In the genomic region with DNA sequence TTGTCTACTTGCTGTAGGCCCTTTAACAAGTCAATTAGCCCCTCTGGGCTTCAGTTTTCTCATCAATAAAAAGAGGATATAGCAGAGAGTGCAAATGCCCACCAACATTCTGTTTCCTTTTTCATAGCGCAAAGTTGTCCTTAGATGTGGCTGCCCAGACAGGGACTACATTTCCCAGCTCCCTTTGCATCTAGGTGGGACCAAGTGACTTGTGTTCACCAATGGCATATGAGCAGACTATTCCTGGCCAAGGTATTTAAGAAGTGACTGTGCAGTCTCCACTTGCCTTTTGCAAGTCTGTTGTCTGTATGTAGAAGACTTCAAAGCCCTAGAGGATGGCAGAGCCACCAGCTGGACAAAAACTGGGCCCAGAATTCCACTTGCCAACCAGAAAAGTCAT, we compare ENCODE assay signal across 10 cellular contexts. TPM values are rescaled to one million over a fixed set of nuclear protein-coding genes. Genes with fewer than 3 reads are reported as not detected.
A peak's percentile ranks its signal among the peaks of the same experiment; 100 is the strongest.
DNase-seq lines count a peak whose midpoint lies in the region; ATAC-seq and TF ChIP-seq lines count a peak whose summit lies in the region.
"Had no signal": no experiment of that assay in that cellular context is flagged by ENCODE, and none has a peak within 500 bp of the region (broad histone marks: within the 10 kb centered on the region; RNA-seq: fewer than 3 reads in every experiment).

No MANE protein-coding gene starts in this region.

- peaks cover 2% of the 10 kb centered on the region for H3K4me1 Mint-ChIP-seq in activated B cell treated with CpG ODN at 0.5 μM for 24 hours

- WGBS in right lobe of liver (ENCODE audit: insufficient coverage, low coverage, low lambda C conversion rate, missing lambda C conversion rate), result 57% methylated on average over 1 of the region's 1 CpG

- TF ChIP-seq CTCF in GM12864 (IDR thresholded peaks at IDR 0.05; ENCODE audit: low read depth, low read length, missing control alignments) (no peak), activated B cell treated with CpG ODN at 0.5 μM for 24 hours (IDR thresholded peaks at IDR 0.05) (no peak), right lobe of liver (IDR thresholded peaks at IDR 0.05) (no peak)

- no peak overlapping the region for H3K27ac Mint-ChIP-seq in activated B cell treated with CpG ODN at 0.5 μM for 24 hours

- no peaks in the 10 kb centered on the region for H3K9me3 ChIP-seq in right lobe of liver

- H3K4me3 Mint-ChIP-seq in activated B cell treated with CpG ODN at 0.5 μM for 24 hours, result no peak overlapping the region

- no peaks in the 10 kb centered on the region for H3K4me1 ChIP-seq in right lobe of liver

- CTCF ChIA-PET in activated B cell treated with CpG ODN at 0.5 μM for 24 hours (lab: Charles Lee), result no interaction called here

- H3K9me3 Mint-ChIP-seq in activated B cell treated with CpG ODN at 0.5 μM for 24 hours, result no peaks in the 10 kb centered on the region

- H3K27ac ChIP-seq in right lobe of liver, result no peak overlapping the region

- no peaks in the 10 kb centered on the region for H3K36me3 ChIP-seq in right lobe of liver

- H3K27me3 ChIP-seq in right lobe of liver, result no peaks in the 10 kb centered on the region

- no peak for TF ChIP-seq POLR2A in right lobe of liver (IDR thresholded peaks at IDR 0.05)

- intact Hi-C loops in activated B cell treated with CpG ODN at 0.5 μM for 24 hours (cut with micrococcal nuclease) (no loop called here), right lobe of liver (cut with DNase I) (no loop called here)

- ATAC-seq in HG02759 (IDR thresholded peaks at IDR 0.05; ENCODE audit: unreplicated experiment) (peak; percentile 44), activated B cell treated with CpG ODN at 0.5 μM for 24 hours (ENCODE audit: low read depth) (peak; percentile 89), right lobe of liver (peak; percentile 64 to 86 (median 78))

- DNase-seq in GM12864 (ENCODE audit: low read depth), result peak; percentile 39
- DNase-seq in activated B cell treated with CpG ODN at 0.5 μM for 24 hours, result no peak
- DNase-seq in right lobe of liver, result no peak
- no peak for DNase-seq in kidney glomerular epithelial cell (lab: John Stamatoyannopoulos, UW)
- DNase-seq in NCI-H2107 (lab: John Stamatoyannopoulos, UW), result no peak
- no peak for DNase-seq in mucosa of gallbladder (ENCODE audit: low spot score)
- DNase-seq in NCI-H1694 treated with DMSO at 0.1 percent for 48 hours (lab: John Stamatoyannopoulos, UW), result no peak

- POLR2A ChIA-PET in activated B cell treated with CpG ODN at 0.5 μM for 24 hours (lab: Charles Lee), result interaction anchor here (1.5 kb wide), 1 partner anchor 10 kb away, joined by 10 read pairs; no protein-coding TSS in a partner anchor

- peaks cover 6% of the 10 kb centered on the region for H3K27me3 Mint-ChIP-seq in activated B cell treated with CpG ODN at 0.5 μM for 24 hours

- no peaks in the 10 kb centered on the region for H3K36me3 Mint-ChIP-seq in activated B cell treated with CpG ODN at 0.5 μM for 24 hours (ENCODE audit: low read depth)

- H3K4me3 ChIP-seq in GM12864 (ENCODE audit: low read depth, low read length) (no peak overlapping the region), right lobe of liver (no peak overlapping the region)
- H3K4me3 ChIP-seq: lung had no signal

RNA-seq across cellular contexts. Expression of a gene that starts 59.7 kb away (rescaled TPM):
- not detected in 2 replicates for total RNA-seq in activated B cell treated with CpG ODN at 0.5 μM for 24 hours
- total RNA-seq in right lobe of liver, result 10 to 100 TPM; 26.7 to 70.2 (median 45.0) TPM
- total RNA-seq in mucosa of gallbladder, result not detected
- total RNA-seq: lung, subcutaneous adipose tissue had no signal

Comparison
In these comparisons a context has a peak if more than half of its experiments do, and no peak if none do; other contexts are left out.
1. RNA of a gene that starts 59.7 kb away (total RNA-seq): 26.7 to 70.2 TPM in right lobe of liver; not detected in mucosa of gallbladder (single experiment) and not detected in activated B cell treated with CpG ODN at 0.5 μM for 24 hours; every median in the first group is over 10 times any median in the second.
2. Peak in every context shown above with its lines, with median percentiles within 50 percentile points of each other: ATAC-seq.